ENCODE assay signal across 9 cellular contexts in the genomic region with DNA sequence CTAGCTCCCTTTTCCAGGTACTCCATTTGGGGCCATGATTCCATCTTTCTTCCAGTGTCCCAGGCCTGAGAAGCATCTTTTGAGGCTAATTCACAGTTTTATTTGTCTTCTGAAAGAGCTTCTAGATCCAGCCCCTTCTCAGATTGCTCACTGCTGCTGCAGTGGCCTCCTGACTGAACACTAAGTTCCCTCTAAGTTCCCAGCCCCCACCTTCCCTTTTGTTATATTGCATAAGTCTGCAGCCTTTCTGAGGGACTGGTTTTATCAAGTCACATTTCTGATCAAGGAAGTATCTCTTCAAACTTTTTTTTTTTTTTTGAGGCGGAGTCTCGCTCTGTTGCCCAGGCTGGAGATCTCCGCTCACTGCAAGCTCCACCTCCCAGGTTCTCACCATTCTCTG. TPM values are rescaled to one million over a fixed set of nuclear protein-coding genes. Genes with fewer than 3 reads are reported as not detected.
A peak's percentile ranks its signal among the peaks of the same experiment; 100 is the strongest.
DNase-seq lines count a peak whose midpoint lies in the region; ATAC-seq and TF ChIP-seq lines count a peak whose summit lies in the region.
"Had no signal": no experiment of that assay in that cellular context is flagged by ENCODE, and none has a peak within 500 bp of the region (broad histone marks: within the 10 kb centered on the region; RNA-seq: fewer than 3 reads in every experiment).

No MANE protein-coding gene starts in this region.

- peaks cover 39% of the 10 kb centered on the region for H3K4me1 Mint-ChIP-seq in brain
- peaks cover 58% of the 10 kb centered on the region for H3K4me1 Mint-ChIP-seq in stimulated activated naive CD8-positive, alpha-beta T cell treated with anti-CD3 and anti-CD28 coated beads, Interleukin-15, amount 100 ng/mL, for 72 hours

- no peaks in the 10 kb centered on the region for H3K27me3 ChIP-seq in layer of hippocampus (ENCODE audit: control insufficient read depth, insufficient read depth, low read length)
- H3K27me3 ChIP-seq: ascending aorta had no signal

- H3K9me3 Mint-ChIP-seq in brain, result no peaks in the 10 kb centered on the region
- no peaks in the 10 kb centered on the region for H3K9me3 Mint-ChIP-seq in stimulated activated naive CD8-positive, alpha-beta T cell treated with anti-CD3 and anti-CD28 coated beads, Interleukin-15, amount 100 ng/mL, for 72 hours

- no peaks in the 10 kb centered on the region for H3K27me3 Mint-ChIP-seq in brain
- H3K27me3 Mint-ChIP-seq in stimulated activated naive CD8-positive, alpha-beta T cell treated with anti-CD3 and anti-CD28 coated beads, Interleukin-15, amount 100 ng/mL, for 72 hours, result no peaks in the 10 kb centered on the region

- peak; percentile 93 to 94 for DNase-seq in Kasumi-1 (lab: John Stamatoyannopoulos, UW)
- DNase-seq in stimulated activated naive CD8-positive, alpha-beta T cell treated with anti-CD3 and anti-CD28 coated beads, Interleukin-15, amount 100 ng/mL, for 72 hours, result no peak
- no peak for DNase-seq in occipital lobe (lab: John Stamatoyannopoulos, UW)
- no peak for DNase-seq in GM13977 (ENCODE audit: low spot score)
- DNase-seq in stimulated activated CD4-positive, alpha-beta T cell treated with anti-CD3 and anti-CD28 coated beads, Interleukin-4, amount 100 ng/mL, for 4 hours, result no peak
- DNase-seq in activated CD4-positive, CD25-positive, alpha-beta regulatory T cell treated with anti-CD3 and anti-CD28 coated beads, Interleukin-2, amount 50 U/mL, for 72 hours, result no peak

- H3K4me3 Mint-ChIP-seq in brain, result no peak overlapping the region
- H3K4me3 Mint-ChIP-seq in stimulated activated naive CD8-positive, alpha-beta T cell treated with anti-CD3 and anti-CD28 coated beads, Interleukin-15, amount 100 ng/mL, for 72 hours, result no peak overlapping the region

- H3K27ac Mint-ChIP-seq in brain, result peak overlapping the region in 3 of 5 experiments; percentile 35 to 94 (median 84)
- peak overlapping the region; percentile 2 to 8 for H3K27ac Mint-ChIP-seq in stimulated activated naive CD8-positive, alpha-beta T cell treated with anti-CD3 and anti-CD28 coated beads, Interleukin-15, amount 100 ng/mL, for 72 hours

- TF ChIP-seq CTCF in brain (conservative IDR thresholded peaks at IDR 0.05) (no peak), GM13977 (IDR thresholded peaks at IDR 0.05; ENCODE audit: extremely low read depth, insufficient read depth, missing control alignments) (no peak)

- in situ Hi-C loops in GM13977 (cut with MboI; ENCODE audit: low pct_unique_long_range_greater_than_20kb, low sequenced_read_pairs, unreplicated experiment), result no loop called here

- ATAC-seq in stimulated activated naive CD8-positive, alpha-beta T cell treated with anti-CD3 and anti-CD28 coated beads, Interleukin-15, amount 100 ng/mL, for 72 hours, result no peak

- H3K27ac ChIP-seq in layer of hippocampus (ENCODE audit: low read depth, low read length), result peak overlapping the region; percentile 20
- H3K27ac ChIP-seq: ascending aorta had no signal

- H3K36me3 Mint-ChIP-seq in brain, result peaks cover 83% of the 10 kb centered on the region

RNA-seq across cellular contexts. Expression of gene MAPRE1, which starts 10.7 kb away (rescaled TPM):
- polyA plus RNA-seq in brain (ENCODE audit: insufficient read depth, low read depth, low replicate concordance), result 235 TPM
- 109 TPM for total RNA-seq in occipital lobe

RNA-seq across cellular contexts. Expression of gene EFCAB8, which starts 28.3 kb away (rescaled TPM):
- polyA plus RNA-seq in brain (ENCODE audit: insufficient read depth, low read depth, low replicate concordance), result 0.25 TPM
- not detected for total RNA-seq in occipital lobe
- total RNA-seq: ascending aorta had no signal

Comparison
In these comparisons a context has a peak if more than half of its experiments do, and no peak if none do; other contexts are left out.
1. DNase-seq: peak in Kasumi-1 (2 of 2); none in stimulated activated naive CD8-positive, alpha-beta T cell treated with anti-CD3 and anti-CD28 coated beads, Interleukin-15, amount 100 ng/mL, for 72 hours (0 of 2), occipital lobe (single experiment), GM13977 (single experiment), stimulated activated CD4-positive, alpha-beta T cell treated with anti-CD3 and anti-CD28 coated beads, Interleukin-4, amount 100 ng/mL, for 4 hours (0 of 2) and activated CD4-positive, CD25-positive, alpha-beta regulatory T cell treated with anti-CD3 and anti-CD28 coated beads, Interleukin-2, amount 50 U/mL, for 72 hours (single experiment).